Comparison of ENCODE assay signal across 22 cellular contexts in genomic region chr2:9228781-9229469, GRCh38. TPM values are rescaled to one million over a fixed set of nuclear protein-coding genes. Genes with fewer than 3 reads are reported as not detected.
DNase-seq lines count a peak whose midpoint lies in the region; ATAC-seq, FAIRE-seq and TF ChIP-seq lines count a peak whose summit lies in the region.
"Had no signal": no experiment of that assay in that cellular context is flagged by ENCODE, and none has a peak within 500 bp of the region (broad histone marks: within the 10 kb centered on the region; RNA-seq: fewer than 3 reads in every experiment).

No MANE protein-coding gene starts in this region.

- peaks cover 55% of the 10 kb centered on the region for H3F3A ChIP-seq in SK-N-SH (replicated peaks; ENCODE audit: insufficient read depth)
- no peaks in the 10 kb centered on the region for H3F3A ChIP-seq in PC-3 (ENCODE audit: low read length, unreplicated experiment)

- no peaks in the 10 kb centered on the region for H3K9me3 ChIP-seq in SK-N-SH
- no peaks in the 10 kb centered on the region for H3K9me3 ChIP-seq in PC-3 (ENCODE audit: low read length)
- no peaks in the 10 kb centered on the region for H3K9me3 ChIP-seq in parathyroid adenoma (ENCODE audit: control insufficient read depth, low read length)

- no TSS peak for BruUV-seq in PC-3 (replicated peaks; lab: Mats Ljungman, UMichigan)

- H2AFZ ChIP-seq in SK-N-SH (ENCODE audit: low read depth) (no peak overlapping the region), PC-3 (ENCODE audit: low read length) (no peak overlapping the region), parathyroid adenoma (no peak overlapping the region)

- H3K27me3 ChIP-seq in SK-N-SH (ENCODE audit: insufficient read depth), result no peaks in the 10 kb centered on the region
- H3K27me3 ChIP-seq in PC-3 (ENCODE audit: low read length), result no peaks in the 10 kb centered on the region
- no peaks in the 10 kb centered on the region for H3K27me3 ChIP-seq in parathyroid adenoma (ENCODE audit: control insufficient read depth, insufficient read depth, low read length)

- H3K79me2 ChIP-seq in SK-N-SH (ENCODE audit: insufficient read depth), result peaks cover 89% of the 10 kb centered on the region
- peaks cover 100% of the 10 kb centered on the region for H3K79me2 ChIP-seq in PC-3 (ENCODE audit: low read length)
- peaks cover 20% of the 10 kb centered on the region for H3K79me2 ChIP-seq in parathyroid adenoma

- CTCF ChIA-PET in SK-N-SH (lab: Yijun Ruan, JAX), result interaction anchor here (0.7 to 8.7 kb wide), 4 partner anchors 9 to 130 kb away, joined by 3 to 93 read pairs (median 4); partner anchors contain the start of gene ASAP2
- CTCF ChIA-PET in PC-3 (lab: Charles Lee), result no interaction called here

- H3K9ac ChIP-seq in SK-N-SH, result peak overlapping the region; percentile 79; the same call in 1 of the 2 replicates
- no peak overlapping the region for H3K9ac ChIP-seq in PC-3 (ENCODE audit: low read length)
- H3K9ac ChIP-seq in parathyroid adenoma, result no peak overlapping the region

- H3K9me2 ChIP-seq in SK-N-SH (no peaks in the 10 kb centered on the region), PC-3 (replicated peaks; ENCODE audit: low read length) (no peaks in the 10 kb centered on the region)

- no peak for TF ChIP-seq CTCF in SK-N-SH (IDR thresholded peaks at IDR 0.05)
- no peak for TF ChIP-seq CTCF in PC-3 (conservative IDR thresholded peaks at IDR 0.05; ENCODE audit: low read depth, low read length)
- TF ChIP-seq CTCF in parathyroid adenoma (IDR thresholded peaks at IDR 0.05), result no peak

- ATAC-seq in SK-N-SH treated with all-trans-retinoic acid at 6 μM for 48 hours (no peak), PC-3 (no peak)
- ATAC-seq: left lobe of liver, sciatic nerve had no signal

- H3K4me2 ChIP-seq in SK-N-SH (peak overlapping the region; percentile 71), PC-3 (ENCODE audit: low read length) (no peak overlapping the region), parathyroid adenoma (ENCODE audit: low read length) (no peak overlapping the region)

- TF ChIP-seq RAD21 in SK-N-SH (IDR thresholded peaks at IDR 0.05; ENCODE audit: low read length), result no peak

- no peak overlapping the region for H3K4me3 ChIP-seq in SK-N-SH (ENCODE audit: low read depth in 2 of 2, low read length in 1 of 2)
- no peak overlapping the region for H3K4me3 ChIP-seq in PC-3 (ENCODE audit: low read length)
- H3K4me3 ChIP-seq in parathyroid adenoma (ENCODE audit: low read depth, low read length), result no peak overlapping the region
- H3K4me3 ChIP-seq: coronary artery had no signal

- no peak for TF ChIP-seq EP300 in SK-N-SH (IDR thresholded peaks at IDR 0.05; ENCODE audit: borderline replicate concordance in 1 of 2, low read depth in 1 of 2, low read length in 1 of 2)

- H3K27ac ChIP-seq in SK-N-SH (ENCODE audit: low read depth in 2 of 2, low read length in 1 of 2) (peak overlapping the region; percentile 99 to 100), PC-3 (ENCODE audit: low read length) (peak overlapping the region; percentile 35), epithelial cell of prostate (peak overlapping the region; percentile 47), parathyroid adenoma (peak overlapping the region; percentile 7)
- H3K27ac ChIP-seq: 22Rv1 had no signal

- POLR2A ChIA-PET in SK-N-SH (lab: Yijun Ruan, JAX), result no interaction called here
- POLR2A ChIA-PET in PC-3 (lab: Charles Lee; ENCODE audit: unreplicated experiment), result no interaction called here

- intact Hi-C loops in PC-3 (cut with micrococcal nuclease), result no loop called here

- H3K36me3 ChIP-seq in SK-N-SH (replicated peaks in 1 of 2; ENCODE audit: control insufficient read depth in 1 of 2, insufficient read depth in 2 of 2, low read length in 1 of 2), result peaks cover 0 to 5% of the 10 kb centered on the region in 2 experiments
- 0 out of 2 replicates have a peak, but pooled peaks cover 5% of the 10 kb centered on the region for H3K36me3 ChIP-seq in PC-3 (ENCODE audit: low read depth, low read length)
- no peaks in the 10 kb centered on the region for H3K36me3 ChIP-seq in parathyroid adenoma (ENCODE audit: control insufficient read depth, insufficient read depth, low read length)

- no peaks in the 10 kb centered on the region for H4K20me1 ChIP-seq in SK-N-SH (ENCODE audit: insufficient read depth)
- H4K20me1 ChIP-seq in PC-3 (ENCODE audit: low read length), result peaks cover 6% of the 10 kb centered on the region; the same call in 1 of the 2 replicates

- WGBS in SK-N-SH (ENCODE audit: low lambda C conversion rate), result 95% methylated on average over 15 of the region's 15 CpGs

- FAIRE-seq in frontal cortex (lab: Jason Lieb, UNC), result no peak
- FAIRE-seq: GM19239, H54 had no signal

- DNase-seq in SK-N-SH (no peak), PC-3 (no peak), epithelial cell of prostate (ENCODE audit: low read depth, low spot score) (no peak), frontal cortex (ENCODE audit: low spot score in 2 of 2) (no peak), NCI-H524 (lab: John Stamatoyannopoulos, UW) (no peak), COLO668 (lab: John Stamatoyannopoulos, UW; ENCODE audit: unreplicated experiment) (no peak)
- DNase-seq: activated naive CD4-positive, alpha-beta T cell treated with anti-CD3 and anti-CD28 coated beads, Interleukin-2, amount 10 ng/mL, durations not matched to agents 7 days and 5 days; activated T-cell treated with anti-CD3 and anti-CD28 coated beads for 4 hours; Kasumi-1; NCI-H1105; NCI-H2081 treated with DMSO at 0.1 percent for 48 hours; NCI-H446 treated with DMSO at 0.1 percent for 48 hours; SHP77 treated with DMSO at 0.1 percent for 48 hours; stimulated activated CD4-positive, alpha-beta T cell treated with anti-CD3 and anti-CD28 coated beads, Interleukin-1b, Interleukin-23, amount 100 ng/mL, for 48 hours had no signal

- peaks cover 81 to 93% of the 10 kb centered on the region in 2 experiments for H3K4me1 ChIP-seq in SK-N-SH (ENCODE audit: control insufficient read depth in 1 of 2, insufficient read depth in 2 of 2, low read depth in 1 of 2, low read length in 1 of 2)
- H3K4me1 ChIP-seq in PC-3 (ENCODE audit: insufficient read depth, low read length), result peaks cover 55% of the 10 kb centered on the region
- H3K4me1 ChIP-seq in parathyroid adenoma, result peaks cover 5% of the 10 kb centered on the region

TF ChIP-seq in SK-N-SH, 30 proteins besides CTCF, POLR2A, EP300 and RAD21 (continues in another document):
- TF ChIP-seq RFX5 (IDR thresholded peaks at IDR 0.05; ENCODE audit: low read length) (no peak), JUND (IDR thresholded peaks at IDR 0.05) (no peak), SIN3A (IDR thresholded peaks at IDR 0.05; ENCODE audit: borderline replicate concordance, low read depth, low read length) (no peak), NFIC (IDR thresholded peaks at IDR 0.05; ENCODE audit: borderline replicate concordance) (no peak), GABPA (IDR thresholded peaks at IDR 0.05; ENCODE audit: low read depth) (no peak), FOSL2 (IDR thresholded peaks at IDR 0.05; ENCODE audit: borderline replicate concordance, low read depth) (no peak), TEAD4 (IDR thresholded peaks at IDR 0.05; ENCODE audit: borderline replicate concordance, insufficient read depth) (no peak), NRF1 (IDR thresholded peaks at IDR 0.05; ENCODE audit: low read depth, low read length) (no peak), POLR2AphosphoS5 (IDR thresholded peaks at IDR 0.05; ENCODE audit: low read depth, low read length) (no peak), MEF2A (IDR thresholded peaks at IDR 0.05; ENCODE audit: borderline replicate concordance, low read depth) (no peak), MAX (IDR thresholded peaks at IDR 0.05; ENCODE audit: low read depth) (no peak)

TF ChIP-seq in SK-N-SH treated with all-trans-retinoic acid at 6 μM for 48 hours, 23 proteins besides CTCF, POLR2A, EP300 and RAD21 (continues in another document):
- TF ChIP-seq ISL1 (CRISPR knock-in tag; IDR thresholded peaks at IDR 0.05), result no peak
- no peak for TF ChIP-seq BACH2 (CRISPR knock-in tag; IDR thresholded peaks at IDR 0.05; ENCODE audit: borderline replicate concordance)
- TF ChIP-seq, protein P1, sequence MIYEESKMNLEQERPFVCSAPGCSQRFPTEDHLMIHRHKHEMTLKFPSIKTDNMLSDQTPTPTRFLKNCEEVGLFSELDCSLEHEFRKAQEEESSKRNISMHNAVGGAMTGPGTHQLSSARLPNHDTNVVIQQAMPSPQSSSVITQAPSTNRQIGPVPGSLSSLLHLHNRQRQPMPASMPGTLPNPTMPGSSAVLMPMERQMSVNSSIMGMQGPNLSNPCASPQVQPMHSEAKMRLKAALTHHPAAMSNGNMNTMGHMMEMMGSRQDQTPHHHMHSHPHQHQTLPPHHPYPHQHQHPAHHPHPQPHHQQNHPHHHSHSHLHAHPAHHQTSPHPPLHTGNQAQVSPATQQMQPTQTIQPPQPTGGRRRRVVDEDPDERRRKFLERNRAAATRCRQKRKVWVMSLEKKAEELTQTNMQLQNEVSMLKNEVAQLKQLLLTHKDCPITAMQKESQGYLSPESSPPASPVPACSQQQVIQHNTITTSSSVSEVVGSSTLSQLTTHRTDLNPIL (CRISPR knock-in tag; IDR thresholded peaks at IDR 0.05; ENCODE audit: low read depth), result no peak
- TF ChIP-seq SNAI2 (CRISPR knock-in tag; IDR thresholded peaks at IDR 0.05), result no peak
- TF ChIP-seq PPARA (CRISPR knock-in tag; IDR thresholded peaks at IDR 0.05; ENCODE audit: borderline replicate concordance), result no peak
- no peak for TF ChIP-seq GLIS3 (CRISPR knock-in tag; IDR thresholded peaks at IDR 0.05)
- no peak for TF ChIP-seq OSR1 (CRISPR knock-in tag; IDR thresholded peaks at IDR 0.05)
- TF ChIP-seq CSDC2 (CRISPR knock-in tag; IDR thresholded peaks at IDR 0.05), result no peak
- TF ChIP-seq ZFP30 (CRISPR knock-in tag; IDR thresholded peaks at IDR 0.05), result no peak
- no peak for TF ChIP-seq POU6F1 (CRISPR knock-in tag; IDR thresholded peaks at IDR 0.05; ENCODE audit: borderline replicate concordance, low read depth)
- no peak for TF ChIP-seq ZNF70 (CRISPR knock-in tag; IDR thresholded peaks at IDR 0.05)
- TF ChIP-seq ZNF565 (CRISPR knock-in tag; conservative IDR thresholded peaks at IDR 0.05; ENCODE audit: low read depth), result no peak

RNA-seq across cellular contexts. Expression of gene ASAP2, which starts 22.3 kb away (rescaled TPM):
- polyA plus RNA-seq in SK-N-SH (2012; rRNA removed), result 37.9 and 41.4 TPM in 2 replicates
- 46.4 and 46.7 TPM in 2 replicates for polyA plus RNA-seq in SK-N-SH (2012; cell fraction: cytosol; rRNA removed)
- 60.7 and 79.4 TPM in 2 replicates for polyA plus RNA-seq in SK-N-SH (2012; cell fraction: nucleus; rRNA removed)
- 25.2 and 34.5 TPM in 2 replicates for total RNA-seq in PC-3 (2014; rRNA removed)
- 32.2 TPM for total RNA-seq in frontal cortex

Comparison
In these comparisons a context has a peak if more than half of its experiments do, and no peak if none do; other contexts are left out.
1. H3K27ac ChIP-seq: peak in every context shown above with its lines; median percentile 100 in SK-N-SH; 47 in epithelial cell of prostate; 35 in PC-3; 7 in parathyroid adenoma.